ENCODE assay signal across 8 cellular contexts in genomic region chr2:151261240-151261976, GRCh38. TPM values are rescaled to one million over a fixed set of nuclear protein-coding genes. Genes with fewer than 3 reads are reported as not detected.
A peak's percentile ranks its signal among the peaks of the same experiment; 100 is the strongest.
DNase-seq lines count a peak whose midpoint lies in the region; ATAC-seq and TF ChIP-seq lines count a peak whose summit lies in the region.

Gene RBM43, minus strand, starts transcription at chr2:151261863. Its CDS starts 136 bp downstream, at chr2:151261727.

- no peaks in the 10 kb centered on the region for H3K9me2 ChIP-seq in DOHH2 (replicated peaks; ENCODE audit: control insufficient read depth, low read length)

- H3K27me3 Mint-ChIP-seq in neural crest cell (ENCODE audit: low read depth), result no peaks in the 10 kb centered on the region

- no peaks in the 10 kb centered on the region for H3K36me3 ChIP-seq in DOHH2 (ENCODE audit: control insufficient read depth, low read length)
- H3K36me3 ChIP-seq in KMS-11 (ENCODE audit: insufficient read depth), result no peaks in the 10 kb centered on the region
- no peaks in the 10 kb centered on the region for H3K36me3 ChIP-seq in stomach

- peak within 1 kb of the TSS; percentile 94 for H3K27ac Mint-ChIP-seq in neural crest cell (ENCODE audit: unreplicated experiment)

- H3K9me3 Mint-ChIP-seq in neural crest cell, result no peaks in the 10 kb centered on the region

- no peak for TF ChIP-seq CTCF in DOHH2 (IDR thresholded peaks at IDR 0.05; ENCODE audit: low read depth, low read length, poor library complexity, severe bottlenecking)
- no peak for TF ChIP-seq CTCF in KMS-11 (conservative IDR thresholded peaks at IDR 0.05; ENCODE audit: low read depth, low read length)
- TF ChIP-seq CTCF in foreskin fibroblast (IDR thresholded peaks at IDR 0.05; ENCODE audit: low read depth, low read length), result no peak
- TF ChIP-seq CTCF in neural crest cell (conservative IDR thresholded peaks at IDR 0.05), result no peak
- peak in 2 of 7 experiments; percentile 3 to 9 for TF ChIP-seq CTCF in stomach (IDR thresholded peaks at IDR 0.05)

- peak within 1 kb of the TSS; percentile 89 for H3K4me3 Mint-ChIP-seq in neural crest cell

- no peaks in the 10 kb centered on the region for H3K79me2 ChIP-seq in DOHH2 (ENCODE audit: control insufficient read depth, low read length)
- peaks cover 8% of the 10 kb centered on the region; the same call in 1 of the 2 replicates for H3K79me2 ChIP-seq in KMS-11 (ENCODE audit: insufficient read depth, low read depth)

- H3K27ac ChIP-seq in DOHH2 (ENCODE audit: low read depth, low read length) (no peak within 1 kb of the TSS), KMS-11 (peak within 1 kb of the TSS; percentile 94), stomach (peak within 1 kb of the TSS; percentile 96 to 99 (median 98))

- H3K9me3 ChIP-seq in DOHH2 (ENCODE audit: control insufficient read depth, insufficient read depth, low read length) (no peaks in the 10 kb centered on the region), stomach (no peaks in the 10 kb centered on the region)

- H3K4me1 ChIP-seq in DOHH2 (ENCODE audit: control insufficient read depth, low read length) (peaks cover 15% of the 10 kb centered on the region), KMS-11 (ENCODE audit: low read depth, poor library complexity, severe bottlenecking) (peaks cover 21% of the 10 kb centered on the region), stomach (peaks cover 9 to 45% (median 27%) of the 10 kb centered on the region in 4 donors)

- H3K27me3 ChIP-seq in DOHH2 (ENCODE audit: control insufficient read depth, low read length) (0 out of 2 replicates have a peak, but pooled peaks cover 8% of the 10 kb centered on the region), KMS-11 (ENCODE audit: insufficient read depth, low read depth) (no peaks in the 10 kb centered on the region), stomach (no peaks in the 10 kb centered on the region)

- H3K9ac ChIP-seq in KMS-11, result peak within 1 kb of the TSS; percentile 95

- no peaks in the 10 kb centered on the region for H3F3A ChIP-seq in DOHH2 (ENCODE audit: control insufficient read depth, insufficient read depth)

- no peak for TF ChIP-seq EP300 in stomach (IDR thresholded peaks at IDR 0.05)

- intact Hi-C loops in stomach (cut with DNase I; ENCODE audit: low total_unique reads), result no loop called here

- peaks cover 3% of the 10 kb centered on the region for H3K36me3 Mint-ChIP-seq in neural crest cell (ENCODE audit: low read depth)

- H3K4me2 ChIP-seq in DOHH2 (ENCODE audit: low read length) (peak within 1 kb of the TSS; percentile 70), KMS-11 (peak within 1 kb of the TSS; percentile 84)

- H3K4me3 ChIP-seq in DOHH2 (ENCODE audit: low read length) (peak within 1 kb of the TSS; percentile 76), KMS-11 (IDR thresholded peaks at IDR 0.05; ENCODE audit: insufficient read depth, low read depth, low read length) (peak within 1 kb of the TSS; percentile 85), foreskin fibroblast (ENCODE audit: low read depth in 1 of 2, low read length in 2 of 2) (peak within 1 kb of the TSS; percentile 72 to 81), stomach (peak within 1 kb of the TSS; percentile 71 to 98 (median 80))

- H2AFZ ChIP-seq in KMS-11 (ENCODE audit: low read depth), result peak within 1 kb of the TSS; percentile 93

- H4K20me1 ChIP-seq in DOHH2 (ENCODE audit: control insufficient read depth, insufficient read depth, low read depth, low read length), result no peaks in the 10 kb centered on the region
- H4K20me1 ChIP-seq in KMS-11 (ENCODE audit: insufficient read depth), result no peaks in the 10 kb centered on the region

- TF ChIP-seq POLR2A in stomach (IDR thresholded peaks at IDR 0.05), result no peak

- WGBS in stomach, 5 donors, result 0% methylated on average over 25 to 61 of the region's 61 CpGs

- ATAC-seq in GM21737 (IDR thresholded peaks at IDR 0.05; ENCODE audit: unreplicated experiment), result peak; percentile 96

- DNase-seq in RPMI7951 (ENCODE audit: low read depth), result peak; percentile 96
- peak; percentile 77 for DNase-seq in activated gamma-delta T cell (lab: John Stamatoyannopoulos, UW)
- peak; percentile 95 to 98 for DNase-seq in foreskin fibroblast
- DNase-seq in neural crest cell (ENCODE audit: low read depth, low spot score), result peak; percentile 63
- DNase-seq in stomach, result peak; percentile 82

- H3K4me1 Mint-ChIP-seq in neural crest cell, result peaks cover 22% of the 10 kb centered on the region

RNA-seq across cellular contexts. Expression of gene RBM43, which starts in this region (rescaled TPM):
- 4.4 and 5.6 TPM in 2 replicates for total RNA-seq in RPMI7951 (2014; rRNA removed; shearing (Covaris generic))
- 8.1 and 8.9 TPM in 2 replicates for total RNA-seq in neural crest cell
- total RNA-seq in stomach, result 10 to 100 TPM in 1 of 5 donors, 1 to 10 TPM in 4; 1.3 to 10.8 (median 1.7) TPM
- 1 to 10 TPM; 1.8 to 2.9 (median 2.6) TPM for polyA plus RNA-seq in stomach
